ENCODE assay signal across 8 cellular contexts in genomic region chr11:108008656-108009496, GRCh38. TPM values are rescaled to one million over a fixed set of nuclear protein-coding genes. Genes with fewer than 3 reads are reported as not detected.
DNase-seq lines count a peak whose midpoint lies in the region; ATAC-seq and TF ChIP-seq lines count a peak whose summit lies in the region.

Gene CUL5 (plus strand): TSS chr11:108008898. CDS start chr11:108009349, 451 bp downstream.

- peaks cover 13% of the 10 kb centered on the region for H3K79me1 ChIP-seq in trophoblast cell (ENCODE audit: low read length)

- H3K4me2 ChIP-seq in SU-DHL-6 (ENCODE audit: low read depth, low read length, poor library complexity, severe bottlenecking) (peak within 1 kb of the TSS; percentile 86), trophoblast cell (ENCODE audit: low read length) (peak within 1 kb of the TSS; percentile 55)

- H3K9me2 ChIP-seq in SU-DHL-6 (replicated peaks; ENCODE audit: insufficient read depth, low read length), result no peaks in the 10 kb centered on the region

- peak within 1 kb of the TSS; percentile 84 for H3K18ac ChIP-seq in trophoblast cell (ENCODE audit: low read length)

- TF ChIP-seq EP300 in transverse colon (IDR thresholded peaks at IDR 0.05; ENCODE audit: low read depth), result no peak

- H3K79me2 ChIP-seq in SU-DHL-6 (ENCODE audit: insufficient read depth, low read length), result peaks cover 50% of the 10 kb centered on the region
- H3K79me2 ChIP-seq in trophoblast cell (ENCODE audit: control insufficient read depth, insufficient read depth, low read length, poor library complexity), result peaks cover 14% of the 10 kb centered on the region

- H2AK5ac ChIP-seq in trophoblast cell (ENCODE audit: low read length), result peak within 1 kb of the TSS; percentile 91

- H3K14ac ChIP-seq in trophoblast cell (ENCODE audit: low read length), result peak within 1 kb of the TSS; percentile 89

- H3K4me3 ChIP-seq in SU-DHL-6 (ENCODE audit: insufficient read depth, low read length, poor library complexity, severe bottlenecking) (peak within 1 kb of the TSS; percentile 71), trophoblast cell (ENCODE audit: low read depth, low read length) (peak within 1 kb of the TSS; percentile 97), transverse colon (peak within 1 kb of the TSS; percentile 81 to 99 (median 82))

- H2AFZ ChIP-seq in SU-DHL-6 (ENCODE audit: low read depth, low read length, severe bottlenecking), result peak within 1 kb of the TSS; percentile 91
- H2AFZ ChIP-seq in trophoblast cell (ENCODE audit: insufficient read depth, low read length, poor library complexity), result peak within 1 kb of the TSS; percentile 83

- TF ChIP-seq POLR2A in transverse colon (IDR thresholded peaks at IDR 0.05), result peak; percentile 80

- H3K27ac ChIP-seq in SU-DHL-6 (ENCODE audit: low read depth, low read length) (peak within 1 kb of the TSS; percentile 66), trophoblast cell (ENCODE audit: low read depth, low read length) (peak within 1 kb of the TSS; percentile 87), transverse colon (peak within 1 kb of the TSS; percentile 92 to 97 (median 97))

- ATAC-seq in HG02642 (IDR thresholded peaks at IDR 0.05; ENCODE audit: poor library complexity, unreplicated experiment) (peak; percentile 91), Right ventricle myocardium superior (ENCODE audit: poor library complexity) (peak; percentile 98)

- peak within 1 kb of the TSS; percentile 93 for H3K9ac ChIP-seq in SU-DHL-6 (ENCODE audit: low read length)
- H3K9ac ChIP-seq in trophoblast cell (ENCODE audit: low read length), result peak within 1 kb of the TSS; percentile 99

- H3K27me3 ChIP-seq in SU-DHL-6 (ENCODE audit: low read length), result no peaks in the 10 kb centered on the region
- H3K27me3 ChIP-seq in trophoblast cell (ENCODE audit: insufficient read depth, low read length), result no peaks in the 10 kb centered on the region
- H3K27me3 ChIP-seq in transverse colon, result no peaks in the 10 kb centered on the region

- H4K8ac ChIP-seq in trophoblast cell (ENCODE audit: low read depth, low read length), result peak within 1 kb of the TSS; percentile 91

- peak within 1 kb of the TSS; percentile 23 for H2BK12ac ChIP-seq in trophoblast cell (ENCODE audit: low read length)

- peak within 1 kb of the TSS; percentile 92 for H4K91ac ChIP-seq in trophoblast cell (ENCODE audit: low read depth, low read length)

- H3K23ac ChIP-seq in trophoblast cell (ENCODE audit: low read length), result no peak within 1 kb of the TSS

- TF ChIP-seq CTCF in GM12872 (IDR thresholded peaks at IDR 0.05; ENCODE audit: insufficient read depth, low read depth, low read length) (peak; percentile 88), SU-DHL-6 (IDR thresholded peaks at IDR 0.05; ENCODE audit: insufficient read depth, low read length, poor library complexity, severe bottlenecking) (peak; percentile 79), transverse colon (IDR thresholded peaks at IDR 0.05) (peak; percentile 88 to 93 (median 91))

- H3K36me3 ChIP-seq in SU-DHL-6 (ENCODE audit: low read length), result no peaks in the 10 kb centered on the region
- H3K36me3 ChIP-seq in trophoblast cell (ENCODE audit: control insufficient read depth in 1 of 2, insufficient read depth in 2 of 2, low read length in 2 of 2), result no peaks in the 10 kb centered on the region
- no peaks in the 10 kb centered on the region for H3K36me3 ChIP-seq in transverse colon

- peak within 1 kb of the TSS; percentile 95 for H2BK120ac ChIP-seq in trophoblast cell (ENCODE audit: insufficient read depth, low read length, poor library complexity)

- 0 out of 2 replicates have a peak, but pooled peaks cover 7% of the 10 kb centered on the region for H4K20me1 ChIP-seq in SU-DHL-6 (ENCODE audit: low read depth, low read length)

- H3K4me1 ChIP-seq in trophoblast cell (ENCODE audit: control insufficient read depth in 1 of 2, insufficient read depth in 2 of 2, low read length in 2 of 2) (no peaks in the 10 kb centered on the region), transverse colon (peaks cover 14 to 46% (median 24%) of the 10 kb centered on the region in 4 donors)

- intact Hi-C loops in Right ventricle myocardium superior (cut with DNase I) (no loop called here), transverse colon (cut with DNase I; ENCODE audit: low total_unique reads) (no loop called here)

- H3K4ac ChIP-seq in trophoblast cell (ENCODE audit: low read depth, low read length), result peak within 1 kb of the TSS; percentile 54

- in situ Hi-C loops in transverse colon (cut with MboI; ENCODE audit: low pct_ligation_motif_present in 1 of 4, low pct_unique_long_range_greater_than_20kb in 1 of 4, low sequenced_read_pairs in 3 of 4), result loop anchor here in 2 of 4 donors (10.0 to 25.0 kb wide), 2 partner anchors 646 to 653 kb away; partner anchors contain the start of gene DDX10 (in 1 of the 2)

- no peaks in the 10 kb centered on the region for H3K9me3 ChIP-seq in SU-DHL-6 (ENCODE audit: insufficient read depth, low read length)
- no peaks in the 10 kb centered on the region for H3K9me3 ChIP-seq in trophoblast cell (ENCODE audit: insufficient read depth, low read depth, low read length)
- H3K9me3 ChIP-seq in transverse colon, result no peaks in the 10 kb centered on the region

- H4K12ac ChIP-seq in trophoblast cell (ENCODE audit: low read depth, low read length), result peak within 1 kb of the TSS; percentile 96

- H3F3A ChIP-seq in SU-DHL-6 (ENCODE audit: insufficient read depth), result peaks cover 4% of the 10 kb centered on the region; the same call in 1 of the 2 replicates

- peak within 1 kb of the TSS; percentile 73 for H2BK5ac ChIP-seq in trophoblast cell (ENCODE audit: low read depth, low read length, poor library complexity)

- DNase-seq in NCI-H1105 (lab: John Stamatoyannopoulos, UW), result peak; percentile 90
- peak; percentile 75 for DNase-seq in activated naive CD8-positive, alpha-beta T cell treated with anti-CD3 and anti-CD28 coated beads, Interleukin-2, amount 50 U/mL, for 16 hours (ENCODE audit: low read depth, low spot score)
- DNase-seq in Right ventricle myocardium superior, result peak; percentile 96
- peak; percentile 92 to 98 for DNase-seq in trophoblast cell
- peak; percentile 93 for DNase-seq in transverse colon

- WGBS in trophoblast cell (ENCODE audit: extremely low coverage, insufficient coverage, insufficient read length), result no CpG with 5 or more reads among the region's 72 CpGs
- 0% methylated on average over 3 to 72 of the region's 72 CpGs for WGBS in transverse colon (ENCODE audit: low coverage in 1 of 2), 2 donors

RNA-seq across cellular contexts. Expression of gene CUL5, which starts in this region (rescaled TPM):
- total RNA-seq in Right ventricle myocardium superior, result 37.6 TPM
- 18.2 and 18.5 TPM in 2 replicates for polyA plus RNA-seq in trophoblast cell (2013)
- total RNA-seq in transverse colon, result 10 to 100 TPM; 23.8 to 33.6 (median 27.7) TPM

Comparison
In these comparisons a context has a peak if more than half of its experiments do, and no peak if none do; other contexts are left out.
1. Peak in every context shown above with its lines: DNase-seq, ATAC-seq, H3K4me3 ChIP-seq and H3K27ac ChIP-seq.